ENCODE assay signal across 1 cellular context in the genomic region with DNA sequence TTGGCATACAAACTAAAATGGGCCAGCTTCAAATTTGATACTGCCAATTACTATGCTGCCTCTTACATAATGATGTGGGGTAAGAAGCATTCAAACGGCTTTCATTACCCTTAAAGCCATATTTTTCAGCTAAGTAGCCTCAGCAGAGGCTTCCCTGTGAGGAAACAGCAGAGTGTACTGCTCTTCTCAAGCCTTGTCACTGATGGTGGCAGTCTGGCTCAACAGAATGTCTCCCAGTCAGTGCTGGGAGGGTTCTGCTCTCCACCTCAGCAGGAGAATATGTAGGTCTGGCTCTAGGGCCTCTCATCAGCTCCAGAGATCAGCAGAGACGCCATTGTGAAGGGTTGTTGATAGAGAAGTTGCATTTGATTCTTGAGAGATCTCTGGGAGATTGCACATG.
TF ChIP-seq lines count a peak whose summit lies in the region.

No MANE protein-coding gene starts in this region.

TF ChIP-seq in K562, 482 proteins besides CTCF, POLR2A, EP300 and RAD21 (continued from another document):
- TF ChIP-seq, protein P1, sequence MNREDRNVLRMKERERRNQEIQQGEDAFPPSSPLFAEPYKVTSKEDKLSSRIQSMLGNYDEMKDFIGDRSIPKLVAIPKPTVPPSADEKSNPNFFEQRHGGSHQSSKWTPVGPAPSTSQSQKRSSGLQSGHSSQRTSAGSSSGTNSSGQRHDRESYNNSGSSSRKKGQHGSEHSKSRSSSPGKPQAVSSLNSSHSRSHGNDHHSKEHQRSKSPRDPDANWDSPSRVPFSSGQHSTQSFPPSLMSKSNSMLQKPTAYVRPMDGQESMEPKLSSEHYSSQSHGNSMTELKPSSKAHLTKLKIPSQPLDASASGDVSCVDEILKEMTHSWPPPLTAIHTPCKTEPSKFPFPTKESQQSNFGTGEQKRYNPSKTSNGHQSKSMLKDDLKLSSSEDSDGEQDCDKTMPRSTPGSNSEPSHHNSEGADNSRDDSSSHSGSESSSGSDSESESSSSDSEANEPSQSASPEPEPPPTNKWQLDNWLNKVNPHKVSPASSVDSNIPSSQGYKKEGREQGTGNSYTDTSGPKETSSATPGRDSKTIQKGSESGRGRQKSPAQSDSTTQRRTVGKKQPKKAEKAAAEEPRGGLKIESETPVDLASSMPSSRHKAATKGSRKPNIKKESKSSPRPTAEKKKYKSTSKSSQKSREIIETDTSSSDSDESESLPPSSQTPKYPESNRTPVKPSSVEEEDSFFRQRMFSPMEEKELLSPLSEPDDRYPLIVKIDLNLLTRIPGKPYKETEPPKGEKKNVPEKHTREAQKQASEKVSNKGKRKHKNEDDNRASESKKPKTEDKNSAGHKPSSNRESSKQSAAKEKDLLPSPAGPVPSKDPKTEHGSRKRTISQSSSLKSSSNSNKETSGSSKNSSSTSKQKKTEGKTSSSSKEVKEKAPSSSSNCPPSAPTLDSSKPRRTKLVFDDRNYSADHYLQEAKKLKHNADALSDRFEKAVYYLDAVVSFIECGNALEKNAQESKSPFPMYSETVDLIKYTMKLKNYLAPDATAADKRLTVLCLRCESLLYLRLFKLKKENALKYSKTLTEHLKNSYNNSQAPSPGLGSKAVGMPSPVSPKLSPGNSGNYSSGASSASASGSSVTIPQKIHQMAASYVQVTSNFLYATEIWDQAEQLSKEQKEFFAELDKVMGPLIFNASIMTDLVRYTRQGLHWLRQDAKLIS (CRISPR knock-in tag; IDR thresholded peaks at IDR 0.05), result no peak
- TF ChIP-seq ZNF586 (CRISPR knock-in tag; conservative IDR thresholded peaks at IDR 0.05), result no peak
- TF ChIP-seq POLR2G (IDR thresholded peaks at IDR 0.05; ENCODE audit: low read depth, low read length), result no peak
- TF ChIP-seq, protein P2, sequence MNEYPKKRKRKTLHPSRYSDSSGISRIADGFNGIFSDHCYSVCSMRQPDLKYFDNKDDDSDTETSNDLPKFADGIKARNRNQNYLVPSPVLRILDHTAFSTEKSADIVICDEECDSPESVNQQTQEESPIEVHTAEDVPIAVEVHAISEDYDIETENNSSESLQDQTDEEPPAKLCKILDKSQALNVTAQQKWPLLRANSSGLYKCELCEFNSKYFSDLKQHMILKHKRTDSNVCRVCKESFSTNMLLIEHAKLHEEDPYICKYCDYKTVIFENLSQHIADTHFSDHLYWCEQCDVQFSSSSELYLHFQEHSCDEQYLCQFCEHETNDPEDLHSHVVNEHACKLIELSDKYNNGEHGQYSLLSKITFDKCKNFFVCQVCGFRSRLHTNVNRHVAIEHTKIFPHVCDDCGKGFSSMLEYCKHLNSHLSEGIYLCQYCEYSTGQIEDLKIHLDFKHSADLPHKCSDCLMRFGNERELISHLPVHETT (CRISPR knock-in tag; conservative IDR thresholded peaks at IDR 0.05 in 1 of 2, IDR thresholded peaks at IDR 0.05 in 1 of 2), result no peak
- no peak for TF ChIP-seq KDM5B (IDR thresholded peaks at IDR 0.05; ENCODE audit: insufficient replicate concordance, low read depth, low read length)
- TF ChIP-seq, protein P3, sequence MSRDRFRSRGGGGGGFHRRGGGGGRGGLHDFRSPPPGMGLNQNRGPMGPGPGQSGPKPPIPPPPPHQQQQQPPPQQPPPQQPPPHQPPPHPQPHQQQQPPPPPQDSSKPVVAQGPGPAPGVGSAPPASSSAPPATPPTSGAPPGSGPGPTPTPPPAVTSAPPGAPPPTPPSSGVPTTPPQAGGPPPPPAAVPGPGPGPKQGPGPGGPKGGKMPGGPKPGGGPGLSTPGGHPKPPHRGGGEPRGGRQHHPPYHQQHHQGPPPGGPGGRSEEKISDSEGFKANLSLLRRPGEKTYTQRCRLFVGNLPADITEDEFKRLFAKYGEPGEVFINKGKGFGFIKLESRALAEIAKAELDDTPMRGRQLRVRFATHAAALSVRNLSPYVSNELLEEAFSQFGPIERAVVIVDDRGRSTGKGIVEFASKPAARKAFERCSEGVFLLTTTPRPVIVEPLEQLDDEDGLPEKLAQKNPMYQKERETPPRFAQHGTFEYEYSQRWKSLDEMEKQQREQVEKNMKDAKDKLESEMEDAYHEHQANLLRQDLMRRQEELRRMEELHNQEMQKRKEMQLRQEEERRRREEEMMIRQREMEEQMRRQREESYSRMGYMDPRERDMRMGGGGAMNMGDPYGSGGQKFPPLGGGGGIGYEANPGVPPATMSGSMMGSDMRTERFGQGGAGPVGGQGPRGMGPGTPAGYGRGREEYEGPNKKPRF (IDR thresholded peaks at IDR 0.05; ENCODE audit: low read depth, low read length), result no peak
- TF ChIP-seq, protein P4, sequence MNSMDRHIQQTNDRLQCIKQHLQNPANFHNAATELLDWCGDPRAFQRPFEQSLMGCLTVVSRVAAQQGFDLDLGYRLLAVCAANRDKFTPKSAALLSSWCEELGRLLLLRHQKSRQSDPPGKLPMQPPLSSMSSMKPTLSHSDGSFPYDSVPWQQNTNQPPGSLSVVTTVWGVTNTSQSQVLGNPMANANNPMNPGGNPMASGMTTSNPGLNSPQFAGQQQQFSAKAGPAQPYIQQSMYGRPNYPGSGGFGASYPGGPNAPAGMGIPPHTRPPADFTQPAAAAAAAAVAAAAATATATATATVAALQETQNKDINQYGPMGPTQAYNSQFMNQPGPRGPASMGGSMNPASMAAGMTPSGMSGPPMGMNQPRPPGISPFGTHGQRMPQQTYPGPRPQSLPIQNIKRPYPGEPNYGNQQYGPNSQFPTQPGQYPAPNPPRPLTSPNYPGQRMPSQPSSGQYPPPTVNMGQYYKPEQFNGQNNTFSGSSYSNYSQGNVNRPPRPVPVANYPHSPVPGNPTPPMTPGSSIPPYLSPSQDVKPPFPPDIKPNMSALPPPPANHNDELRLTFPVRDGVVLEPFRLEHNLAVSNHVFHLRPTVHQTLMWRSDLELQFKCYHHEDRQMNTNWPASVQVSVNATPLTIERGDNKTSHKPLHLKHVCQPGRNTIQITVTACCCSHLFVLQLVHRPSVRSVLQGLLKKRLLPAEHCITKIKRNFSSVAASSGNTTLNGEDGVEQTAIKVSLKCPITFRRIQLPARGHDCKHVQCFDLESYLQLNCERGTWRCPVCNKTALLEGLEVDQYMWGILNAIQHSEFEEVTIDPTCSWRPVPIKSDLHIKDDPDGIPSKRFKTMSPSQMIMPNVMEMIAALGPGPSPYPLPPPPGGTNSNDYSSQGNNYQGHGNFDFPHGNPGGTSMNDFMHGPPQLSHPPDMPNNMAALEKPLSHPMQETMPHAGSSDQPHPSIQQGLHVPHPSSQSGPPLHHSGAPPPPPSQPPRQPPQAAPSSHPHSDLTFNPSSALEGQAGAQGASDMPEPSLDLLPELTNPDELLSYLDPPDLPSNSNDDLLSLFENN (IDR thresholded peaks at IDR 0.05; ENCODE audit: low read depth in 2 of 2, low read length in 2 of 2), result no peak
- TF ChIP-seq ELF2 (CRISPR knock-in tag; IDR thresholded peaks at IDR 0.05), result no peak
